1 cellular context compared by ENCODE assay signal in genomic region chr20:23350007-23350854, GRCh38.
TF ChIP-seq lines count a peak whose summit lies in the region.

Gene NXT1 (plus strand): TSS chr20:23350791. CDS start chr20:23354042, 3,251 bp downstream.

TF ChIP-seq in HepG2, 621 proteins besides CTCF, POLR2A, EP300 and RAD21 (continued from another document and continues in another):
- peak; percentile 18; the same call in 1 of the 2 replicates for TF ChIP-seq ZBTB1 (CRISPR knock-in tag; IDR thresholded peaks at IDR 0.05; ENCODE audit: borderline replicate concordance)
- no peak for TF ChIP-seq CERS6 (CRISPR knock-in tag; IDR thresholded peaks at IDR 0.05)
- TF ChIP-seq ZBTB7B (CRISPR knock-in tag; IDR thresholded peaks at IDR 0.05), result peak; percentile 69
- TF ChIP-seq ATAD3A (CRISPR knock-in tag; IDR thresholded peaks at IDR 0.05), result peak; percentile 81; the same call in 1 of the 2 replicates
- TF ChIP-seq MIER2 (CRISPR knock-in tag; IDR thresholded peaks at IDR 0.05), result no peak
- 0 out of 2 replicates have a peak, but pooled peaks have one; percentile 50 for TF ChIP-seq THAP8 (CRISPR knock-in tag; IDR thresholded peaks at IDR 0.05; ENCODE audit: borderline replicate concordance)
- no peak for TF ChIP-seq NONO (IDR thresholded peaks at IDR 0.05)
- peak; percentile 18; the same call in 1 of the 2 replicates for TF ChIP-seq NONO (CRISPR knock-in tag; conservative IDR thresholded peaks at IDR 0.05)
- TF ChIP-seq ERF (CRISPR knock-in tag; IDR thresholded peaks at IDR 0.05), result peak; percentile 87
- TF ChIP-seq ZNF703 (CRISPR knock-in tag; IDR thresholded peaks at IDR 0.05; ENCODE audit: borderline replicate concordance), result 0 out of 2 replicates have a peak, but pooled peaks have one; percentile 59
- TF ChIP-seq PHF5A (CRISPR knock-in tag; IDR thresholded peaks at IDR 0.05; ENCODE audit: low read depth, unreplicated experiment), result peak; percentile 54
- peak; percentile 23; the same call in 1 of the 2 replicates for TF ChIP-seq NR2F6 (IDR thresholded peaks at IDR 0.05)
- TF ChIP-seq NR2F6 (CRISPR knock-in tag; IDR thresholded peaks at IDR 0.05), result peak; percentile 35; the same call in 1 of the 2 replicates
- TF ChIP-seq POLR2AphosphoS5 (IDR thresholded peaks at IDR 0.05; ENCODE audit: low read depth, low read length), result peak; percentile 93
- TF ChIP-seq KDM6A (CRISPR knock-in tag; IDR thresholded peaks at IDR 0.05; ENCODE audit: low read depth), result no peak
- TF ChIP-seq ZNF558 (CRISPR knock-in tag; IDR thresholded peaks at IDR 0.05; ENCODE audit: borderline replicate concordance), result peak; percentile 92; the same call in 1 of the 2 replicates
- 0 out of 2 replicates have a peak, but pooled peaks have one; percentile 32 for TF ChIP-seq EED (CRISPR knock-in tag; IDR thresholded peaks at IDR 0.05)
- no peak for TF ChIP-seq MAFG (CRISPR knock-in tag; IDR thresholded peaks at IDR 0.05)
- TF ChIP-seq PLRG1 (conservative IDR thresholded peaks at IDR 0.05), result no peak
- peak; percentile 97 for TF ChIP-seq DNMT3B (CRISPR knock-in tag; conservative IDR thresholded peaks at IDR 0.05)
- no peak for TF ChIP-seq TEF (CRISPR knock-in tag; IDR thresholded peaks at IDR 0.05)
- TF ChIP-seq HNF1A (IDR thresholded peaks at IDR 0.05; ENCODE audit: low read depth), result no peak; the same call in 1 of the 2 replicates
- TF ChIP-seq HNF1A (CRISPR knock-in tag; IDR thresholded peaks at IDR 0.05; ENCODE audit: borderline replicate concordance), result peak; percentile 21; the same call in 1 of the 2 replicates
- no peak for TF ChIP-seq TCF7L2 (IDR thresholded peaks at IDR 0.05; ENCODE audit: low read depth, low read length)
- no peak for TF ChIP-seq BATF2 (CRISPR knock-in tag; IDR thresholded peaks at IDR 0.05)
- no peak for TF ChIP-seq TRIM24 (CRISPR knock-in tag; IDR thresholded peaks at IDR 0.05)
- TF ChIP-seq ARHGAP35 (CRISPR knock-in tag; IDR thresholded peaks at IDR 0.05; ENCODE audit: borderline replicate concordance), result peak; percentile 97
- peak; percentile 84 for TF ChIP-seq MXD1 (CRISPR knock-in tag; IDR thresholded peaks at IDR 0.05)
- no peak; the same call in 1 of the 2 replicates for TF ChIP-seq ZNF878 (CRISPR knock-in tag; IDR thresholded peaks at IDR 0.05)
- TF ChIP-seq ZNF121 (CRISPR knock-in tag; IDR thresholded peaks at IDR 0.05), result no peak
- 0 out of 2 replicates have a peak, but pooled peaks have one; percentile 17 for TF ChIP-seq ZSCAN29 (CRISPR knock-in tag; conservative IDR thresholded peaks at IDR 0.05)
- no peak for TF ChIP-seq ZNF512 (CRISPR knock-in tag; IDR thresholded peaks at IDR 0.05)
- TF ChIP-seq HDAC2 (CRISPR knock-in tag; IDR thresholded peaks at IDR 0.05), result peak; percentile 81
- no peak for TF ChIP-seq JARID2 (CRISPR knock-in tag; IDR thresholded peaks at IDR 0.05; ENCODE audit: insufficient replicate concordance)
- TF ChIP-seq SNAPC2 (CRISPR knock-in tag; IDR thresholded peaks at IDR 0.05), result no peak
- TF ChIP-seq PITX1 (CRISPR knock-in tag; IDR thresholded peaks at IDR 0.05), result peak; percentile 19; the same call in 1 of the 2 replicates
- peak; percentile 20; the same call in 1 of the 2 replicates for TF ChIP-seq SALL2 (CRISPR knock-in tag; IDR thresholded peaks at IDR 0.05)
- TF ChIP-seq TBL1XR1 (IDR thresholded peaks at IDR 0.05; ENCODE audit: borderline replicate concordance, low read length, partially characterized antibody), result no peak
- TF ChIP-seq JUNB (CRISPR knock-in tag; IDR thresholded peaks at IDR 0.05; ENCODE audit: borderline replicate concordance), result no peak
- TF ChIP-seq MEIS1 (CRISPR knock-in tag; IDR thresholded peaks at IDR 0.05; ENCODE audit: borderline replicate concordance), result peak; percentile 83
- peak; percentile 69; the same call in 1 of the 2 replicates for TF ChIP-seq ZNF205 (CRISPR knock-in tag; IDR thresholded peaks at IDR 0.05)
- no peak; the same call in 1 of the 2 replicates for TF ChIP-seq ZNF451 (CRISPR knock-in tag; IDR thresholded peaks at IDR 0.05)
- TF ChIP-seq ZFP62 (CRISPR knock-in tag; IDR thresholded peaks at IDR 0.05), result no peak
- no peak; the same call in 1 of the 2 replicates for TF ChIP-seq ZBTB2 (CRISPR knock-in tag; IDR thresholded peaks at IDR 0.05; ENCODE audit: low read depth)
- TF ChIP-seq E2F2 (CRISPR knock-in tag; IDR thresholded peaks at IDR 0.05; ENCODE audit: borderline replicate concordance), result no peak; the same call in 1 of the 2 replicates
- TF ChIP-seq NR2F2 (IDR thresholded peaks at IDR 0.05; ENCODE audit: borderline replicate concordance, low read depth), result no peak
- 0 out of 2 replicates have a peak, but pooled peaks have one; percentile 64 for TF ChIP-seq ZNF549 (CRISPR knock-in tag; IDR thresholded peaks at IDR 0.05)
- TF ChIP-seq SMC3 (IDR thresholded peaks at IDR 0.05; ENCODE audit: low read length), result no peak
- TF ChIP-seq ZIK1 (CRISPR knock-in tag; IDR thresholded peaks at IDR 0.05; ENCODE audit: borderline replicate concordance, low read depth), result peak; percentile 80; the same call in 1 of the 2 replicates
- TF ChIP-seq SRY (CRISPR knock-in tag; IDR thresholded peaks at IDR 0.05), result peak; percentile 97
- peak; percentile 45; the same call in 1 of the 2 replicates for TF ChIP-seq PRDM15 (CRISPR knock-in tag; IDR thresholded peaks at IDR 0.05)
- peak; percentile 94 for TF ChIP-seq POLR2G (IDR thresholded peaks at IDR 0.05; ENCODE audit: low read depth, low read length)
- peak; percentile 33; the same call in 1 of the 2 replicates for TF ChIP-seq FOXA3 (CRISPR knock-in tag; IDR thresholded peaks at IDR 0.05)
- peak; percentile 59 for TF ChIP-seq ETV5 (CRISPR knock-in tag; IDR thresholded peaks at IDR 0.05; ENCODE audit: borderline replicate concordance)
